ENCODE assay signal across 9 cellular contexts in genomic region chr14:61347771-61348443, GRCh38. TPM values are rescaled to one million over a fixed set of nuclear protein-coding genes. Genes with fewer than 3 reads are reported as not detected.
DNase-seq lines count a peak whose midpoint lies in the region; ATAC-seq and TF ChIP-seq lines count a peak whose summit lies in the region.
"Had no signal": no experiment of that assay in that cellular context is flagged by ENCODE, and none has a peak within 500 bp of the region (broad histone marks: within the 10 kb centered on the region; RNA-seq: fewer than 3 reads in every experiment).

No MANE protein-coding gene starts in this region.

- TF ChIP-seq CTCF in DND-41 (IDR thresholded peaks at IDR 0.05; ENCODE audit: borderline replicate concordance, extremely low read depth, low read length, poor library complexity, severe bottlenecking) (no peak), PC-3 (conservative IDR thresholded peaks at IDR 0.05; ENCODE audit: low read depth, low read length) (no peak)

- no peak overlapping the region for H3K4me2 ChIP-seq in DND-41 (ENCODE audit: insufficient read depth, low read length)
- no peak overlapping the region for H3K4me2 ChIP-seq in PC-3 (ENCODE audit: low read length)

- H3K9ac ChIP-seq in DND-41 (ENCODE audit: low read depth, low read length): no peak overlapping the region
- no peak overlapping the region for H3K9ac ChIP-seq in PC-3 (ENCODE audit: low read length)

- no peaks in the 10 kb centered on the region for H3F3A ChIP-seq in PC-3 (ENCODE audit: low read length, unreplicated experiment)

- peaks cover 63% of the 10 kb centered on the region; the same call in 1 of the 2 replicates for H4K20me1 ChIP-seq in DND-41 (ENCODE audit: insufficient read depth, low read length)
- no peaks in the 10 kb centered on the region for H4K20me1 ChIP-seq in PC-3 (ENCODE audit: low read length)

- ATAC-seq in DND-41 (ENCODE audit: insufficient read depth, low read depth) (no peak), PC-3 (no peak)
- peak; percentile 43 for ATAC-seq in activated T-helper 17 cell treated with anti-CD3 and anti-CD28 coated beads, Interleukin-2, amount 50 U/mL, for 72 hours (replicated peaks)
- peak; percentile 10 to 17 for ATAC-seq in naive thymus-derived CD8-positive, alpha-beta T cell

- H3K9me2 ChIP-seq in PC-3 (replicated peaks; ENCODE audit: low read length): no peaks in the 10 kb centered on the region

- intact Hi-C loops in PC-3 (cut with micrococcal nuclease): no loop called here

- peak overlapping the region; percentile 95 for H3K27ac Mint-ChIP-seq in activated T-helper 17 cell treated with anti-CD3 and anti-CD28 coated beads, Interleukin-2, amount 50 U/mL, for 72 hours
- H3K27ac Mint-ChIP-seq in naive thymus-derived CD8-positive, alpha-beta T cell: peak overlapping the region in 9 of 10 donors; percentile 94 to 100 (median 99)

- peaks cover 51% of the 10 kb centered on the region for H3K4me1 ChIP-seq in DND-41 (ENCODE audit: insufficient read depth, low read length)
- peaks cover 15% of the 10 kb centered on the region for H3K4me1 ChIP-seq in PC-3 (ENCODE audit: insufficient read depth, low read length)
- H3K4me1 ChIP-seq: pancreas had no signal

- H3K9me3 ChIP-seq in DND-41 (ENCODE audit: insufficient read depth, low read length, severe bottlenecking): no peaks in the 10 kb centered on the region
- H3K9me3 ChIP-seq in MG63: no peaks in the 10 kb centered on the region
- H3K9me3 ChIP-seq in PC-3 (ENCODE audit: low read length): no peaks in the 10 kb centered on the region
- H3K9me3 ChIP-seq: pancreas had no signal

- no TSS peak for BruUV-seq in PC-3 (replicated peaks; lab: Mats Ljungman, UMichigan)

- POLR2A ChIA-PET in naive thymus-derived CD8-positive, alpha-beta T cell (lab: Charles Lee): interaction anchor here (0.5 to 11.1 kb wide), 12 partner anchors 9 to 176 kb away, joined by 3 to 135 read pairs (median 4); partner anchors contain the start of genes PRKCH and TMEM30B
- POLR2A ChIA-PET in PC-3 (lab: Charles Lee; ENCODE audit: unreplicated experiment): interaction anchor here (0.7 kb wide), 1 partner anchor 69 kb away, joined by 5 read pairs; no protein-coding TSS in a partner anchor

- H3K36me3 ChIP-seq in DND-41 (ENCODE audit: insufficient read depth, low read length) (peaks cover 13% of the 10 kb centered on the region), MG63 (no peaks in the 10 kb centered on the region), PC-3 (ENCODE audit: low read depth, low read length) (no peaks in the 10 kb centered on the region)
- H3K36me3 ChIP-seq: pancreas had no signal

- peaks cover 71% of the 10 kb centered on the region for H3K4me1 Mint-ChIP-seq in activated T-helper 17 cell treated with anti-CD3 and anti-CD28 coated beads, Interleukin-2, amount 50 U/mL, for 72 hours
- H3K4me1 Mint-ChIP-seq in naive thymus-derived CD8-positive, alpha-beta T cell: peaks cover 58 to 100% (median 96%) of the 10 kb centered on the region in 4 donors

- peak overlapping the region; percentile 36; the same call in 1 of the 2 replicates for H3K27ac ChIP-seq in DND-41 (ENCODE audit: low read length)
- H3K27ac ChIP-seq in PC-3 (ENCODE audit: low read length): no peak overlapping the region
- H3K27ac ChIP-seq: pancreas had no signal

- H3K27me3 Mint-ChIP-seq in activated T-helper 17 cell treated with anti-CD3 and anti-CD28 coated beads, Interleukin-2, amount 50 U/mL, for 72 hours: no peaks in the 10 kb centered on the region
- no peaks in the 10 kb centered on the region for H3K27me3 Mint-ChIP-seq in naive thymus-derived CD8-positive, alpha-beta T cell

- H3K4me3 Mint-ChIP-seq in activated T-helper 17 cell treated with anti-CD3 and anti-CD28 coated beads, Interleukin-2, amount 50 U/mL, for 72 hours: peak overlapping the region; percentile 92
- H3K4me3 Mint-ChIP-seq in naive thymus-derived CD8-positive, alpha-beta T cell: peak overlapping the region; percentile 76 to 92 (median 87)

- H3K27me3 ChIP-seq in DND-41 (ENCODE audit: insufficient read depth, low read length, poor library complexity) (no peaks in the 10 kb centered on the region), MG63 (no peaks in the 10 kb centered on the region), PC-3 (ENCODE audit: low read length) (no peaks in the 10 kb centered on the region)
- H3K27me3 ChIP-seq: pancreas had no signal

- CTCF ChIA-PET in PC-3 (lab: Charles Lee): no interaction called here

- H3K79me2 ChIP-seq in DND-41 (ENCODE audit: insufficient read depth, low read length): peaks cover 100% of the 10 kb centered on the region
- peaks cover 24% of the 10 kb centered on the region for H3K79me2 ChIP-seq in PC-3 (ENCODE audit: low read length)

- peaks cover 94% of the 10 kb centered on the region for H3K36me3 Mint-ChIP-seq in activated T-helper 17 cell treated with anti-CD3 and anti-CD28 coated beads, Interleukin-2, amount 50 U/mL, for 72 hours (ENCODE audit: low read depth)
- H3K36me3 Mint-ChIP-seq in naive thymus-derived CD8-positive, alpha-beta T cell: peaks cover 0 to 12% (median 0%) of the 10 kb centered on the region in 3 donors

- H2AFZ ChIP-seq in DND-41 (ENCODE audit: low read depth, low read length): no peak overlapping the region
- no peak overlapping the region for H2AFZ ChIP-seq in PC-3 (ENCODE audit: low read length)

- H3K9me3 Mint-ChIP-seq in activated T-helper 17 cell treated with anti-CD3 and anti-CD28 coated beads, Interleukin-2, amount 50 U/mL, for 72 hours: no peaks in the 10 kb centered on the region
- H3K9me3 Mint-ChIP-seq in naive thymus-derived CD8-positive, alpha-beta T cell: peaks cover 0 to 4% (median 0%) of the 10 kb centered on the region in 9 donors

- DNase-seq in AML-193 (lab: John Stamatoyannopoulos, UW): peak; percentile 8 to 20
- no peak for DNase-seq in DND-41
- no peak for DNase-seq in naive thymus-derived CD8-positive, alpha-beta T cell
- no peak for DNase-seq in NCI-H2227 treated with DMSO at 0.1 percent for 48 hours (lab: John Stamatoyannopoulos, UW)
- no peak for DNase-seq in MG63
- DNase-seq in PC-3: no peak
- no peak for DNase-seq in NCI-H2107 (lab: John Stamatoyannopoulos, UW)
- DNase-seq: pancreas had no signal

- H3K4me3 ChIP-seq in DND-41 (ENCODE audit: low read depth in 1 of 2, low read length in 2 of 2) (no peak overlapping the region), MG63 (no peak overlapping the region), PC-3 (ENCODE audit: low read length) (no peak overlapping the region)
- H3K4me3 ChIP-seq: pancreas had no signal

RNA-seq across cellular contexts. Expression of gene PRKCH, which starts 26.5 kb away (rescaled TPM):
- 100 to 1,000 TPM; 127 to 148 TPM for total RNA-seq in activated T-helper 17 cell treated with anti-CD3 and anti-CD28 coated beads, Interleukin-2, amount 50 U/mL, for 72 hours
- total RNA-seq in naive thymus-derived CD8-positive, alpha-beta T cell: 100 to 1,000 TPM; 284 to 306 TPM
- 100 to 1,000 TPM; 184 to 264 (median 209) TPM for polyA plus RNA-seq in naive thymus-derived CD8-positive, alpha-beta T cell
- 5.3 and 6.0 TPM in 2 replicates for total RNA-seq in MG63 (2014; rRNA removed; shearing (Covaris generic); ENCODE audit: low replicate concordance)
- 80.8 and 170 TPM in 2 replicates for total RNA-seq in PC-3 (2014; rRNA removed)

Comparison
In these comparisons a context has a peak if more than half of its experiments do, and no peak if none do; other contexts are left out.
1. DNase-seq: peak in AML-193 (2 of 2); none in DND-41 (single experiment), naive thymus-derived CD8-positive, alpha-beta T cell (0 of 10), NCI-H2227 treated with DMSO at 0.1 percent for 48 hours (single experiment), MG63 (single experiment), PC-3 (single experiment) and NCI-H2107 (single experiment).
2. ATAC-seq: peak in activated T-helper 17 cell treated with anti-CD3 and anti-CD28 coated beads, Interleukin-2, amount 50 U/mL, for 72 hours (single experiment) and naive thymus-derived CD8-positive, alpha-beta T cell (2 of 2); none in DND-41 (single experiment) and PC-3 (single experiment).
3. RNA of gene PRKCH, which starts 26.5 kb away (total RNA-seq): 284 to 306 TPM in naive thymus-derived CD8-positive, alpha-beta T cell, 80.8 to 170 TPM in PC-3 and 127 to 148 TPM in activated T-helper 17 cell treated with anti-CD3 and anti-CD28 coated beads, Interleukin-2, amount 50 U/mL, for 72 hours; 5.3 to 6.0 TPM in MG63; every median in the first group is over 10 times any median in the second.